Comparison of ENCODE assay signal across 14 cellular contexts in genomic region chr4:6889101-6889735, GRCh38.
"Had no signal": no experiment of that assay in that cellular context is flagged by ENCODE, and none has a peak within 500 bp of the region (broad histone marks: within the 10 kb centered on the region; RNA-seq: fewer than 3 reads in every experiment).

No MANE protein-coding gene starts in this region.

- H3K27ac Mint-ChIP-seq: activated naive CD4-positive, alpha-beta T cell treated with anti-CD3 and anti-CD28 coated beads, Interleukin-2, amount 10 ng/mL, durations not matched to agents 7 days and 5 days; activated T-helper 17 cell treated with anti-CD3 and anti-CD28 coated beads, Interleukin-2, amount 50 U/mL, for 72 hours; memory B cell; natural killer cell had no signal

- H3K36me3 Mint-ChIP-seq: natural killer cell had no signal

- H3K36me3 ChIP-seq: adrenal gland, prostate gland had no signal

- H3K4me3 Mint-ChIP-seq: activated naive CD4-positive, alpha-beta T cell treated with anti-CD3 and anti-CD28 coated beads, Interleukin-2, amount 10 ng/mL, durations not matched to agents 7 days and 5 days; activated T-helper 17 cell treated with anti-CD3 and anti-CD28 coated beads, Interleukin-2, amount 50 U/mL, for 72 hours; memory B cell; natural killer cell had no signal

- H3K9me3 Mint-ChIP-seq: activated T-helper 17 cell treated with anti-CD3 and anti-CD28 coated beads, Interleukin-2, amount 50 U/mL, for 72 hours; memory B cell; natural killer cell had no signal

- H3K4me3 ChIP-seq: adrenal gland, hepatocyte, left ventricle myocardium inferior, prostate gland had no signal

- DNase-seq: activated CD4-positive, alpha-beta T cell treated with anti-CD3 and anti-CD28 coated beads, Interleukin-2, amount 50 U/mL, for 1 hour; activated CD8-positive, alpha-beta memory T cell treated with anti-CD3 and anti-CD28 coated beads for 24 hours; activated T-cell treated with anti-CD3 and anti-CD28 coated beads for 4 hours; left ventricle myocardium inferior; natural killer cell; occipital lobe; stimulated activated CD4-positive, alpha-beta T cell treated with anti-CD3 and anti-CD28 coated beads, Interleukin-1b, Interleukin-23, amount 100 ng/mL, for 48 hours; T-helper 2 cell had no signal

- H3K9me3 ChIP-seq: adrenal gland, prostate gland had no signal

- H3K4me1 ChIP-seq: prostate gland had no signal

- H3K4me2 ChIP-seq: hepatocyte had no signal

- H3K27ac ChIP-seq: hepatocyte, left ventricle myocardium inferior, prostate gland had no signal

- H3K27me3 ChIP-seq: adrenal gland, hepatocyte had no signal

- H3K27me3 Mint-ChIP-seq: activated naive CD4-positive, alpha-beta T cell treated with anti-CD3 and anti-CD28 coated beads, Interleukin-2, amount 10 ng/mL, durations not matched to agents 7 days and 5 days; activated T-helper 17 cell treated with anti-CD3 and anti-CD28 coated beads, Interleukin-2, amount 50 U/mL, for 72 hours; memory B cell had no signal
